ENCODE assay signal across 15 cellular contexts in genomic region chr7:15885678-15886077, GRCh38.
A peak's percentile ranks its signal among the peaks of the same experiment; 100 is the strongest.
DNase-seq lines count a peak whose midpoint lies in the region; ATAC-seq and TF ChIP-seq lines count a peak whose summit lies in the region.
"Had no signal": no experiment of that assay in that cellular context is flagged by ENCODE, and none has a peak within 500 bp of the region (broad histone marks: within the 10 kb centered on the region; RNA-seq: fewer than 3 reads in every experiment).

No MANE protein-coding gene starts in this region.

- H3K36me3 Mint-ChIP-seq in chondrocyte (ENCODE audit: low read depth) = no peaks in the 10 kb centered on the region
- H3K36me3 Mint-ChIP-seq: CD8-positive, alpha-beta memory T cell had no signal

- DNase-seq in KBM-7 = peak; percentile 53
- peak; percentile 59 for DNase-seq in LHCN-M2 (ENCODE audit: low read depth)
- DNase-seq in amniotic epithelial cell (ENCODE audit: low read depth) = peak; percentile 15
- DNase-seq in renal cortical epithelial cell (ENCODE audit: low read depth) = peak; percentile 3
- no peak for DNase-seq in chondrocyte (ENCODE audit: low spot score)
- DNase-seq in Right ventricle myocardium superior = no peak
- no peak for DNase-seq in NCI-H146 treated with DMSO at 0.1 percent for 48 hours (lab: John Stamatoyannopoulos, UW; ENCODE audit: unreplicated experiment)
- DNase-seq: Calu3; CD8-positive, alpha-beta memory T cell; NCI-H187; NCI-H510A; Peyer's patch had no signal

- ATAC-seq in Right ventricle myocardium superior (ENCODE audit: poor library complexity) = no peak
- ATAC-seq: GM23338, HepG2, K562 had no signal

- peaks cover 9% of the 10 kb centered on the region for H3K9me3 Mint-ChIP-seq in chondrocyte (ENCODE audit: low read depth)

- in situ Hi-C loops in KBM-7 (cut with MboI; ENCODE audit: low pct_unique_long_range_greater_than_20kb, low sequenced_read_pairs) = no loop called here

- H3K4me1 Mint-ChIP-seq in chondrocyte (ENCODE audit: low read depth) = peaks cover 16% of the 10 kb centered on the region
- H3K4me1 Mint-ChIP-seq: CD8-positive, alpha-beta memory T cell; GM23338 had no signal

- intact Hi-C loops in Right ventricle myocardium superior (cut with DNase I) = no loop called here

- H3K27ac Mint-ChIP-seq in chondrocyte (ENCODE audit: unreplicated experiment) = no peak overlapping the region
- H3K27ac Mint-ChIP-seq: CD8-positive, alpha-beta memory T cell; GM23338 had no signal

- no peak overlapping the region for H3K4me3 Mint-ChIP-seq in chondrocyte (ENCODE audit: unreplicated experiment)
- H3K4me3 Mint-ChIP-seq: CD8-positive, alpha-beta memory T cell; GM23338 had no signal

- no peaks in the 10 kb centered on the region for H3K27me3 Mint-ChIP-seq in chondrocyte (ENCODE audit: low read depth)
- H3K27me3 Mint-ChIP-seq: CD8-positive, alpha-beta memory T cell had no signal

- TF ChIP-seq CTCF in chondrocyte (IDR thresholded peaks at IDR 0.05) = no peak

Comparison
In these comparisons a context has a peak if more than half of its experiments do, and no peak if none do; other contexts are left out.
1. DNase-seq: peak in KBM-7 (single experiment), LHCN-M2 (single experiment), amniotic epithelial cell (single experiment) and renal cortical epithelial cell (single experiment); none in chondrocyte (single experiment), Right ventricle myocardium superior (single experiment) and NCI-H146 treated with DMSO at 0.1 percent for 48 hours (single experiment).